14 cellular contexts compared by ENCODE assay signal in genomic region chr13:77859450-77859849, GRCh38. TPM values are rescaled to one million over a fixed set of nuclear protein-coding genes. Genes with fewer than 3 reads are reported as not detected.
DNase-seq lines count a peak whose midpoint lies in the region; ATAC-seq and TF ChIP-seq lines count a peak whose summit lies in the region.
"Had no signal": no experiment of that assay in that cellular context is flagged by ENCODE, and none has a peak within 500 bp of the region (broad histone marks: within the 10 kb centered on the region; RNA-seq: fewer than 3 reads in every experiment).

No MANE protein-coding gene starts in this region.

- no peaks in the 10 kb centered on the region for H3K27me3 ChIP-seq in ovary
- H3K27me3 ChIP-seq: BLaER1, upper lobe of right lung had no signal

- DNase-seq in AG10803 (ENCODE audit: low read depth): peak; percentile 71
- DNase-seq in MV-4-11 (lab: John Stamatoyannopoulos, UW): peak; percentile 52
- DNase-seq in fibroblast of mammary gland (ENCODE audit: low read depth): peak; percentile 96
- peak in 2 of 5 donors; percentile 14 to 58 for DNase-seq in ovary
- DNase-seq in OCI-M1 (lab: John Stamatoyannopoulos, UW): no peak
- DNase-seq in activated gamma-delta T cell (lab: John Stamatoyannopoulos, UW): no peak
- DNase-seq: activated CD8-positive, alpha-beta memory T cell treated with anti-CD3 and anti-CD28 coated beads, Interleukin-2, amount 50 U/mL, for 48 hours; effector memory CD4-positive, alpha-beta T cell; NCI-H1048; NCI-H510A treated with DMSO at 0.1 percent for 48 hours; upper lobe of right lung had no signal

- TF ChIP-seq EP300 in ovary (IDR thresholded peaks at IDR 0.05): peak; percentile 16

- H3K9me3 ChIP-seq in ovary: no peaks in the 10 kb centered on the region
- H3K9me3 ChIP-seq: BLaER1, upper lobe of right lung had no signal

- intact Hi-C loops in ovary (cut with DNase I): no loop called here

- ATAC-seq in GM21515 (IDR thresholded peaks at IDR 0.05; ENCODE audit: unreplicated experiment): no peak
- ATAC-seq in GM21390 (IDR thresholded peaks at IDR 0.05; ENCODE audit: unreplicated experiment): no peak
- ATAC-seq: upper lobe of right lung had no signal

- peaks cover 2% of the 10 kb centered on the region for H3K4me1 ChIP-seq in ovary (ENCODE audit: insufficient read depth)

- no peak overlapping the region for H3K27ac ChIP-seq in ovary
- H3K27ac ChIP-seq: upper lobe of right lung had no signal

- no peak for TF ChIP-seq POLR2A in ovary (IDR thresholded peaks at IDR 0.05)

- TF ChIP-seq CTCF in AG10803 (conservative IDR thresholded peaks at IDR 0.05; ENCODE audit: low read length): no peak
- TF ChIP-seq CTCF in fibroblast of mammary gland (conservative IDR thresholded peaks at IDR 0.05; ENCODE audit: control insufficient read depth, insufficient read depth, low read depth, low read length): no peak
- TF ChIP-seq CTCF in ovary (IDR thresholded peaks at IDR 0.05): no peak

- no peaks in the 10 kb centered on the region for H3K36me3 ChIP-seq in ovary
- H3K36me3 ChIP-seq: BLaER1, upper lobe of right lung had no signal

- no peak overlapping the region for H3K4me3 ChIP-seq in AG10803 (ENCODE audit: low read length)
- H3K4me3 ChIP-seq in fibroblast of mammary gland (ENCODE audit: control insufficient read depth, low read depth, low read length): no peak overlapping the region
- H3K4me3 ChIP-seq in ovary: no peak overlapping the region
- H3K4me3 ChIP-seq: BLaER1, upper lobe of right lung had no signal

- 34 to 35% (median 34%) methylated on average over 8 of the region's 8 CpGs for WGBS in ovary, 3 donors

RNA-seq across cellular contexts. Expression of gene EDNRB, which starts 59.2 kb away (rescaled TPM):
- 10 to 100 TPM in 1 of 7 donors, 1 to 10 TPM in 6; 3.1 to 11.6 (median 7.4) TPM for total RNA-seq in ovary
- 10 to 100 TPM in 1 of 2 donors, 1 to 10 TPM in 1; 4.9 to 14.8 TPM for polyA plus RNA-seq in ovary

Comparison
In these comparisons a context has a peak if more than half of its experiments do, and no peak if none do; other contexts are left out.
1. DNase-seq: peak in AG10803 (single experiment), MV-4-11 (single experiment) and fibroblast of mammary gland (single experiment); none in OCI-M1 (single experiment) and activated gamma-delta T cell (single experiment).